In the genomic region with DNA sequence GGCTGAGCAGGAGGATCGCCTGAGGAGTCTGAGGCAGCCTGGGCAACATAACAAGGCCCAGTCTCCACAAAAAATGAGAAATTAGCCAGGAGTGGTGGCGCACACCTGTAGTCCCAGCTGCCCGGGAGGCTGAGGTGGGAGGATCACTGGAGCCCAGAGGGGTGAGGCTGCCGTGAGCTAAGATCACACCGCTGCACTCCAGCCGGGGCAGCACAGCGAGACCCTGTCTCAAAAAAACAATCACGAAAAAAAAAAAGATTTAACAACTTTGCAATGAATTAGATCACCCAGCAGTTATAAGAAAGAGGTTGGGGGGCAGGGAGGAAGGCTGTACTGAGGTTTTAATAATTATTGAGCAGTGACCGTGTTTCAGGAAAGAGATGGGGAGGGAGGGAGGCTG, we compare ENCODE assay signal across 22 cellular contexts.
"Had no signal": no experiment of that assay in that cellular context is flagged by ENCODE, and none has a peak within 500 bp of the region (broad histone marks: within the 10 kb centered on the region; RNA-seq: fewer than 3 reads in every experiment).

No MANE protein-coding gene starts in this region.

- H3K4me3 Mint-ChIP-seq: activated B cell treated with CpG ODN at 0.5 μM for 24 hours; activated CD4-positive, alpha-beta memory T cell treated with anti-CD3 and anti-CD28 coated beads for 36 hours; activated T-helper 1 cell treated with anti-CD3 and anti-CD28 coated beads, Interleukin-12 subunit alpha, Interleukin-12 subunit beta, Interleukin-2, Interleukin-4 antibody, amounts not matched to agents 30 ng/mL and 10 ng/mL and 1 ng/mL, durations not matched to agents 14 hours and 24 hours and 36 hours; effector memory CD8-positive, alpha-beta T cell; natural killer cell had no signal

- FAIRE-seq: astrocyte, bronchial epithelial cell, keratinocyte had no signal

- H3K27ac Mint-ChIP-seq: activated B cell treated with CpG ODN at 0.5 μM for 24 hours; activated CD4-positive, alpha-beta memory T cell treated with anti-CD3 and anti-CD28 coated beads for 36 hours; activated naive CD4-positive, alpha-beta T cell treated with anti-CD3 and anti-CD28 coated beads, Interleukin-2, amount 50 U/mL, for 72 hours; activated T-helper 1 cell treated with anti-CD3 and anti-CD28 coated beads, Interleukin-12 subunit alpha, Interleukin-12 subunit beta, Interleukin-2, Interleukin-4 antibody, amounts not matched to agents 30 ng/mL and 10 ng/mL and 1 ng/mL, durations not matched to agents 14 hours and 24 hours and 36 hours; effector memory CD8-positive, alpha-beta T cell; natural killer cell had no signal

- H3K27me3 Mint-ChIP-seq: activated B cell treated with CpG ODN at 0.5 μM for 24 hours; effector memory CD8-positive, alpha-beta T cell had no signal

- H3K27me3 ChIP-seq: adrenal gland, suprapubic skin, vagina had no signal

- H3K4me3 ChIP-seq: adrenal gland, suprapubic skin, vagina had no signal

- H3K9me3 Mint-ChIP-seq: activated B cell treated with CpG ODN at 0.5 μM for 24 hours; activated CD4-positive, alpha-beta memory T cell treated with anti-CD3 and anti-CD28 coated beads for 36 hours; activated naive CD4-positive, alpha-beta T cell treated with anti-CD3 and anti-CD28 coated beads, Interleukin-2, amount 50 U/mL, for 72 hours; activated T-helper 1 cell treated with anti-CD3 and anti-CD28 coated beads, Interleukin-12 subunit alpha, Interleukin-12 subunit beta, Interleukin-2, Interleukin-4 antibody, amounts not matched to agents 30 ng/mL and 10 ng/mL and 1 ng/mL, durations not matched to agents 14 hours and 24 hours and 36 hours; effector memory CD8-positive, alpha-beta T cell; natural killer cell had no signal

- H3K36me3 Mint-ChIP-seq: activated CD4-positive, alpha-beta memory T cell treated with anti-CD3 and anti-CD28 coated beads for 36 hours; natural killer cell had no signal

- H3K4me1 Mint-ChIP-seq: activated B cell treated with CpG ODN at 0.5 μM for 24 hours, natural killer cell had no signal

- H3K9me3 ChIP-seq: adrenal gland, suprapubic skin, vagina had no signal

- H3K27ac ChIP-seq: suprapubic skin, vagina had no signal

- DNase-seq: activated B cell treated with CpG ODN at 0.5 μM for 24 hours; activated CD4-positive, alpha-beta memory T cell treated with anti-CD3 and anti-CD28 coated beads for 36 hours; activated CD4-positive, alpha-beta T cell treated with anti-CD3 and anti-CD28 coated beads for 4 hours; activated gamma-delta T cell treated with Interleukin-2 at 50 U/mL for 16 hours; activated T-cell treated with anti-CD3 and anti-CD28 coated beads for 4 hours; adrenal gland; dermis blood vessel endothelial cell; effector memory CD8-positive, alpha-beta T cell; mesendoderm; natural killer cell; nucleus accumbens; stimulated activated CD4-positive, alpha-beta T cell treated with anti-CD3 and anti-CD28 coated beads, Interleukin-12 subunit alpha, Interleukin-12 subunit beta, amount 100 ng/mL, for 4 hours; stimulated activated CD4-positive, alpha-beta T cell treated with anti-CD3 and anti-CD28 coated beads, Interleukin-1b, Interleukin-23, amount 100 ng/mL, for 48 hours; stimulated activated naive CD8-positive, alpha-beta T cell treated with anti-CD3 and anti-CD28 coated beads, Interleukin-15, Interleukin-2, amounts not matched to agents 100 U/mL and 50 U/mL, for 24 hours; trophoblast cell had no signal

- H3K36me3 ChIP-seq: adrenal gland, suprapubic skin, vagina had no signal
